In genomic region chr6:5103250-5103649, GRCh38 we compare ENCODE assay signal across 21 cellular contexts.
"Had no signal": no experiment of that assay in that cellular context is flagged by ENCODE, and none has a peak within 500 bp of the region (broad histone marks: within the 10 kb centered on the region; RNA-seq: fewer than 3 reads in every experiment).

No MANE protein-coding gene starts in this region.

- H3K27me3 ChIP-seq: cardiac muscle cell, esophagus muscularis mucosa, tibial artery had no signal

- H3K9me3 Mint-ChIP-seq: activated CD4-positive, alpha-beta T cell treated with anti-CD3 and anti-CD28 coated beads, Interleukin-2, amount 10 ng/mL, durations not matched to agents 7 days and 5 days; nephron had no signal

- H3K27me3 Mint-ChIP-seq: activated CD4-positive, alpha-beta T cell treated with anti-CD3 and anti-CD28 coated beads, Interleukin-2, amount 10 ng/mL, durations not matched to agents 7 days and 5 days had no signal

- H3K36me3 ChIP-seq: cardiac muscle cell, lower lobe of right lung had no signal

- H3K27ac ChIP-seq: cardiac muscle cell, esophagus muscularis mucosa, lower lobe of right lung, tibial artery had no signal

- H3K9me3 ChIP-seq: esophagus muscularis mucosa, lower lobe of right lung, tibial artery had no signal

- H3K4me1 Mint-ChIP-seq: activated CD4-positive, alpha-beta T cell treated with anti-CD3 and anti-CD28 coated beads, Interleukin-2, amount 10 ng/mL, durations not matched to agents 7 days and 5 days had no signal

- H3K4me1 ChIP-seq: esophagus muscularis mucosa, lower lobe of right lung, tibial artery had no signal

- FAIRE-seq: endothelial cell of umbilical vein, urothelium cell line had no signal

- H3K4me3 Mint-ChIP-seq: activated CD4-positive, alpha-beta T cell treated with anti-CD3 and anti-CD28 coated beads, Interleukin-2, amount 10 ng/mL, durations not matched to agents 7 days and 5 days; nephron had no signal

- ATAC-seq: activated CD4-positive, CD25-positive, alpha-beta regulatory T cell treated with anti-CD3 and anti-CD28 coated beads, Interleukin-2, amount 50 U/mL, for 24 hours; left colon; lower lobe of right lung had no signal

- DNase-seq: activated CD4-positive, alpha-beta T cell treated with anti-CD3 and anti-CD28 coated beads, Interleukin-2, amount 10 ng/mL, durations not matched to agents 7 days and 5 days; activated CD8-positive, alpha-beta memory T cell treated with anti-CD3 and anti-CD28 coated beads, Interleukin-2, amount 50 U/mL, for 4 hours; activated effector memory CD4-positive, alpha-beta T cell treated with Interleukin-2 at 50 U/mL for 16 hours; activated naive CD4-positive, alpha-beta T cell treated with anti-CD3 and anti-CD28 coated beads, Interleukin-2, amount 50 U/mL, for 16 hours; activated T-cell treated with anti-CD3 and anti-CD28 coated beads, Interleukin-2, amount 50 U/mL, for 48 hours; dermis blood vessel endothelial cell; effector memory CD4-positive, alpha-beta T cell; hippocampal formation; left colon; lower lobe of right lung; stimulated activated CD4-positive, alpha-beta T cell treated with anti-CD3 and anti-CD28 coated beads, Interleukin-12 subunit alpha, Interleukin-12 subunit beta, amount 100 ng/mL, for 4 hours; stimulated activated CD4-positive, alpha-beta T cell treated with anti-CD3 and anti-CD28 coated beads, Interleukin-1b, Interleukin-23, amount 100 ng/mL, for 48 hours; stimulated activated CD8-positive, alpha-beta memory T cell treated with anti-CD3 and anti-CD28 coated beads, Interleukin-4, amount 100 ng/mL, for 48 hours; stimulated activated naive CD4-positive, alpha-beta T cell treated with Interleukin-2 at 50 U/mL for 16 hours; tibial artery had no signal

- H3K27ac Mint-ChIP-seq: activated CD4-positive, alpha-beta T cell treated with anti-CD3 and anti-CD28 coated beads, Interleukin-2, amount 10 ng/mL, durations not matched to agents 7 days and 5 days; nephron had no signal

- H3K4me3 ChIP-seq: cardiac muscle cell, esophagus muscularis mucosa, lower lobe of right lung, tibial artery had no signal
